Comparison of ENCODE assay signal across 1 cellular context in the genomic region with DNA sequence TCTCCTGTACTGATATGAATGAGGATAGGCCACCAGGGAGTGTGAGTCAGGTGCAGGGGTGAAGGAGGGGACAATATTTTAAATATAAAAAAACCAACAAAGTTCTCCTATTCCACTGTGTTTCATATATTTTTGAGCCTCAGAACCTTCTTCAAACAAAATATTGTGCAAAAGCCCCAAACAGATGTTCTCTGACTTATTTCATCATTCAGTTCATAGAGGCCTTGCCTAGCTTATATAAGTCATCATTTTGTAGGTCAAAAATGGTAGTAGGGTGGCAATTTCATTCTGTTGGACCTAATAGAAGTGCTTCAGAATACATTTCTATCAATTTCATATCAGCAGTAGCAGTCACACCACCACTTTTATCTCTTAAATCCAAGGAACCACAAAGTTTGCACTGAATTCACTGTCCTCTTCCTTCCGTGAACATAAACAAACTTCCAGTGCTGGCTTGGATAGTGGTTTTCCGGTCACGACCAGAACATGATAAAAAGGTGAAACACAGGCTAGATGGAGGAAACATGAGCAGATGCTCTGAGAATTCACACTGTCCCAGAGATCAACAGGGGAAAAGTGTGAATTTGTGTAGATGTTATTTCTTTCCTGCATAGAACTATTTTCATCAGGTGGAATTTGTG.
TF ChIP-seq lines count a peak whose summit lies in the region.

No MANE protein-coding gene starts in this region.

TF ChIP-seq in K562, 482 proteins besides CTCF, POLR2A, EP300 and RAD21 (continued from another document and continues in another):
- TF ChIP-seq, protein P1, sequence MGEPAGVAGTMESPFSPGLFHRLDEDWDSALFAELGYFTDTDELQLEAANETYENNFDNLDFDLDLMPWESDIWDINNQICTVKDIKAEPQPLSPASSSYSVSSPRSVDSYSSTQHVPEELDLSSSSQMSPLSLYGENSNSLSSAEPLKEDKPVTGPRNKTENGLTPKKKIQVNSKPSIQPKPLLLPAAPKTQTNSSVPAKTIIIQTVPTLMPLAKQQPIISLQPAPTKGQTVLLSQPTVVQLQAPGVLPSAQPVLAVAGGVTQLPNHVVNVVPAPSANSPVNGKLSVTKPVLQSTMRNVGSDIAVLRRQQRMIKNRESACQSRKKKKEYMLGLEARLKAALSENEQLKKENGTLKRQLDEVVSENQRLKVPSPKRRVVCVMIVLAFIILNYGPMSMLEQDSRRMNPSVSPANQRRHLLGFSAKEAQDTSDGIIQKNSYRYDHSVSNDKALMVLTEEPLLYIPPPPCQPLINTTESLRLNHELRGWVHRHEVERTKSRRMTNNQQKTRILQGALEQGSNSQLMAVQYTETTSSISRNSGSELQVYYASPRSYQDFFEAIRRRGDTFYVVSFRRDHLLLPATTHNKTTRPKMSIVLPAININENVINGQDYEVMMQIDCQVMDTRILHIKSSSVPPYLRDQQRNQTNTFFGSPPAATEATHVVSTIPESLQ (CRISPR knock-in tag; IDR thresholded peaks at IDR 0.05) = no peak
- 0 out of 2 replicates have a peak, but pooled peaks have one; percentile 20 for TF ChIP-seq NFE2 (IDR thresholded peaks at IDR 0.05; ENCODE audit: low read depth)
- TF ChIP-seq KLF16 (IDR thresholded peaks at IDR 0.05) = peak; percentile 87
- no peak for TF ChIP-seq CBX8 (IDR thresholded peaks at IDR 0.05; ENCODE audit: borderline replicate concordance, extremely low read depth, low read depth, low read length, poor library complexity, severe bottlenecking)
- no peak for TF ChIP-seq SIRT6 (IDR thresholded peaks at IDR 0.05; ENCODE audit: low read depth, low read length)
- TF ChIP-seq RCOR1 (IDR thresholded peaks at IDR 0.05; ENCODE audit: borderline replicate concordance in 1 of 2, low read depth in 2 of 2, low read length in 2 of 2) = peak in 1 of 2 experiments; percentile 93; a peak in 2 of 4 replicates
- TF ChIP-seq, protein P2, sequence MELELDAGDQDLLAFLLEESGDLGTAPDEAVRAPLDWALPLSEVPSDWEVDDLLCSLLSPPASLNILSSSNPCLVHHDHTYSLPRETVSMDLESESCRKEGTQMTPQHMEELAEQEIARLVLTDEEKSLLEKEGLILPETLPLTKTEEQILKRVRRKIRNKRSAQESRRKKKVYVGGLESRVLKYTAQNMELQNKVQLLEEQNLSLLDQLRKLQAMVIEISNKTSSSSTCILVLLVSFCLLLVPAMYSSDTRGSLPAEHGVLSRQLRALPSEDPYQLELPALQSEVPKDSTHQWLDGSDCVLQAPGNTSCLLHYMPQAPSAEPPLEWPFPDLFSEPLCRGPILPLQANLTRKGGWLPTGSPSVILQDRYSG (tag; conservative IDR thresholded peaks at IDR 0.05; ENCODE audit: low read depth) = no peak
- no peak for TF ChIP-seq ZNF217 (CRISPR knock-in tag; IDR thresholded peaks at IDR 0.05)
- no peak for TF ChIP-seq CEBPG (CRISPR knock-in tag; IDR thresholded peaks at IDR 0.05)
- TF ChIP-seq CEBPG (tag; conservative IDR thresholded peaks at IDR 0.05 in 1 of 2, IDR thresholded peaks at IDR 0.05 in 1 of 2) = peak; percentile 68 to 89
- no peak for TF ChIP-seq ZNF316 (IDR thresholded peaks at IDR 0.05)
- peak; percentile 86 for TF ChIP-seq ETV5 (CRISPR knock-in tag; IDR thresholded peaks at IDR 0.05; ENCODE audit: low read depth)
- TF ChIP-seq TAF7 (tag; IDR thresholded peaks at IDR 0.05) = no peak
- TF ChIP-seq HDAC3 (IDR thresholded peaks at IDR 0.05; ENCODE audit: borderline replicate concordance, partially characterized antibody) = peak; percentile 42
- no peak for TF ChIP-seq MEF2A (IDR thresholded peaks at IDR 0.05; ENCODE audit: control insufficient read depth, low read depth, low read length)
- TF ChIP-seq ZNF766 (CRISPR knock-in tag; conservative IDR thresholded peaks at IDR 0.05) = peak; percentile 51; the same call in 1 of the 2 replicates
- no peak for TF ChIP-seq CBX1 (IDR thresholded peaks at IDR 0.05; ENCODE audit: low read depth)
- TF ChIP-seq NR2C2 (CRISPR knock-in tag; IDR thresholded peaks at IDR 0.05) = no peak
- TF ChIP-seq NR2C2 (tag; IDR thresholded peaks at IDR 0.05) = peak; percentile 47; the same call in 1 of the 2 replicates
- TF ChIP-seq, protein P3, sequence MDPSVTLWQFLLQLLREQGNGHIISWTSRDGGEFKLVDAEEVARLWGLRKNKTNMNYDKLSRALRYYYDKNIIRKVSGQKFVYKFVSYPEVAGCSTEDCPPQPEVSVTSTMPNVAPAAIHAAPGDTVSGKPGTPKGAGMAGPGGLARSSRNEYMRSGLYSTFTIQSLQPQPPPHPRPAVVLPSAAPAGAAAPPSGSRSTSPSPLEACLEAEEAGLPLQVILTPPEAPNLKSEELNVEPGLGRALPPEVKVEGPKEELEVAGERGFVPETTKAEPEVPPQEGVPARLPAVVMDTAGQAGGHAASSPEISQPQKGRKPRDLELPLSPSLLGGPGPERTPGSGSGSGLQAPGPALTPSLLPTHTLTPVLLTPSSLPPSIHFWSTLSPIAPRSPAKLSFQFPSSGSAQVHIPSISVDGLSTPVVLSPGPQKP (CRISPR knock-in tag; IDR thresholded peaks at IDR 0.05) = no peak
- TF ChIP-seq, protein P4, sequence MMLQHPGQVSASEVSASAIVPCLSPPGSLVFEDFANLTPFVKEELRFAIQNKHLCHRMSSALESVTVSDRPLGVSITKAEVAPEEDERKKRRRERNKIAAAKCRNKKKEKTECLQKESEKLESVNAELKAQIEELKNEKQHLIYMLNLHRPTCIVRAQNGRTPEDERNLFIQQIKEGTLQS (IDR thresholded peaks at IDR 0.05) = peak; percentile 42; the same call in 1 of the 2 replicates
- TF ChIP-seq, protein P4 (CRISPR knock-in tag; conservative IDR thresholded peaks at IDR 0.05) = no peak
- peak; percentile 51 for TF ChIP-seq L3MBTL2 (IDR thresholded peaks at IDR 0.05)
- TF ChIP-seq, protein P5, sequence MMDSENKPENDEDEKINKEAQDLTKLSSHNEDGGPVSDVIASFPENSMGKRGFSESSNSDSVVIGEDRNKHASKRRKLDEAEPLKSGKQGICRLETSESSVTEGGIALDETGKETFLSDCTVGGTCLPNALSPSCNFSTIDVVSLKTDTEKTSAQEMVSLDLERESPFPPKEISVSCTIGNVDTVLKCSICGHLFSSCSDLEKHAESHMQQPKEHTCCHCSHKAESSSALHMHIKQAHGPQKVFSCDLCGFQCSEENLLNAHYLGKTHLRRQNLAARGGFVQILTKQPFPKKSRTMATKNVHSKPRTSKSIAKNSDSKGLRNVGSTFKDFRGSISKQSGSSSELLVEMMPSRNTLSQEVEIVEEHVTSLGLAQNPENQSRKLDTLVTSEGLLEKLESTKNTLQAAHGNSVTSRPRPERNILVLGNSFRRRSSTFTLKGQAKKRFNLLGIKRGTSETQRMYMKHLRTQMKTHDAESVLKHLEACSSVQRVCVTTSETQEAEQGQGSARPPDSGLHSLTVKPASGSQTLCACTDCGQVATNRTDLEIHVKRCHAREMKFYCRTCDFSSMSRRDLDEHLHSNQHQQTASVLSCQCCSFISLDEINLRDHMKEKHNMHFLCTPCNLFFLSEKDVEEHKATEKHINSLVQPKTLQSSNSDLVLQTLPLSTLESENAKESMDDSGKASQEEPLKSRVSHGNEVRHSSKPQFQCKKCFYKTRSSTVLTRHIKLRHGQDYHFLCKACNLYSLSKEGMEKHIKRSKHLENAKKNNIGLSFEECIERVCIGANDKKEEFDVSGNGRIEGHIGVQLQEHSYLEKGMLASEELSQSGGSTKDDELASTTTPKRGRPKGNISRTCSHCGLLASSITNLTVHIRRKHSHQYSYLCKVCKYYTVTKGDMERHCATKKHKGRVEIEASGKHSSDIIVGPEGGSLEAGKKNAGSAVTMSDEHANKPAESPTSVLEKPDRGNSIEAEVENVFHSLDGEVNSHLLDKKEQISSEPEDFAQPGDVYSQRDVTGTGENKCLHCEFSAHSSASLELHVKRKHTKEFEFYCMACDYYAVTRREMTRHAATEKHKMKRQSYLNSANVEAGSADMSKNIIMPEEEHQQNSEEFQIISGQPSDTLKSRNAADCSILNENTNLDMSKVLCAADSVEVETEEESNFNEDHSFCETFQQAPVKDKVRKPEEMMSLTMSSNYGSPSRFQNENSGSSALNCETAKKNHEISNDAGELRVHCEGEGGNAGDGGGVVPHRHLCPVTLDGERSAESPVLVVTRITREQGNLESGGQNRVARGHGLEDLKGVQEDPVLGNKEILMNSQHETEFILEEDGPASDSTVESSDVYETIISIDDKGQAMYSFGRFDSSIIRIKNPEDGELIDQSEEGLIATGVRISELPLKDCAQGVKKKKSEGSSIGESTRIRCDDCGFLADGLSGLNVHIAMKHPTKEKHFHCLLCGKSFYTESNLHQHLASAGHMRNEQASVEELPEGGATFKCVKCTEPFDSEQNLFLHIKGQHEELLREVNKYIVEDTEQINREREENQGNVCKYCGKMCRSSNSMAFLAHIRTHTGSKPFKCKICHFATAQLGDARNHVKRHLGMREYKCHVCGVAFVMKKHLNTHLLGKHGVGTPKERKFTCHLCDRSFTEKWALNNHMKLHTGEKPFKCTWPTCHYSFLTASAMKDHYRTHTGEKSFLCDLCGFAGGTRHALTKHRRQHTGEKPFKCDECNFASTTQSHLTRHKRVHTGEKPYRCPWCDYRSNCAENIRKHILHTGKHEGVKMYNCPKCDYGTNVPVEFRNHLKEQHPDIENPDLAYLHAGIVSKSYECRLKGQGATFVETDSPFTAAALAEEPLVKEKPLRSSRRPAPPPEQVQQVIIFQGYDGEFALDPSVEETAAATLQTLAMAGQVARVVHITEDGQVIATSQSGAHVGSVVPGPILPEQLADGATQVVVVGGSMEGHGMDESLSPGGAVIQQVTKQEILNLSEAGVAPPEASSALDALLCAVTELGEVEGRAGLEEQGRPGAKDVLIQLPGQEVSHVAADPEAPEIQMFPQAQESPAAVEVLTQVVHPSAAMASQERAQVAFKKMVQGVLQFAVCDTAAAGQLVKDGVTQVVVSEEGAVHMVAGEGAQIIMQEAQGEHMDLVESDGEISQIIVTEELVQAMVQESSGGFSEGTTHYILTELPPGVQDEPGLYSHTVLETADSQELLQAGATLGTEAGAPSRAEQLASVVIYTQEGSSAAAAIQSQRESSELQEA (IDR thresholded peaks at IDR 0.05; ENCODE audit: low read depth) = no peak
- TF ChIP-seq, protein P6, sequence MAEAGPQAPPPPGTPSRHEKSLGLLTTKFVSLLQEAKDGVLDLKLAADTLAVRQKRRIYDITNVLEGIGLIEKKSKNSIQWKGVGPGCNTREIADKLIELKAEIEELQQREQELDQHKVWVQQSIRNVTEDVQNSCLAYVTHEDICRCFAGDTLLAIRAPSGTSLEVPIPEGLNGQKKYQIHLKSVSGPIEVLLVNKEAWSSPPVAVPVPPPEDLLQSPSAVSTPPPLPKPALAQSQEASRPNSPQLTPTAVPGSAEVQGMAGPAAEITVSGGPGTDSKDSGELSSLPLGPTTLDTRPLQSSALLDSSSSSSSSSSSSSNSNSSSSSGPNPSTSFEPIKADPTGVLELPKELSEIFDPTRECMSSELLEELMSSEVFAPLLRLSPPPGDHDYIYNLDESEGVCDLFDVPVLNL (CRISPR knock-in tag; IDR thresholded peaks at IDR 0.05; ENCODE audit: low read depth) = no peak
- no peak for TF ChIP-seq ZC3H8 (IDR thresholded peaks at IDR 0.05)
